Comparison of ENCODE assay signal across 9 cellular contexts in genomic region chr17:61157246-61157887, GRCh38.
DNase-seq lines count a peak whose midpoint lies in the region; ATAC-seq and TF ChIP-seq lines count a peak whose summit lies in the region.
"Had no signal": no experiment of that assay in that cellular context is flagged by ENCODE, and none has a peak within 500 bp of the region (broad histone marks: within the 10 kb centered on the region; RNA-seq: fewer than 3 reads in every experiment).

No MANE protein-coding gene starts in this region.

- H3K4me1 ChIP-seq in adipocyte (ENCODE audit: control insufficient read depth, insufficient read depth, low read length), result peaks cover 29% of the 10 kb centered on the region

- ATAC-seq in left lobe of liver, result peak; percentile 26
- no peak for ATAC-seq in GM21786 (IDR thresholded peaks at IDR 0.05; ENCODE audit: unreplicated experiment)
- ATAC-seq: activated CD4-positive, alpha-beta T cell treated with anti-CD3 and anti-CD28 coated beads for 36 hours had no signal

- H3K27me3 ChIP-seq in adipocyte (replicated peaks; ENCODE audit: control insufficient read depth, insufficient read depth, low read length), result no peaks in the 10 kb centered on the region

- peak; percentile 44 for DNase-seq in AG10803 (ENCODE audit: low read depth)
- peak; percentile 67 for DNase-seq in NCI-H1105 (lab: John Stamatoyannopoulos, UW)
- peak; percentile 81 for DNase-seq in adipocyte (ENCODE audit: low read depth)
- DNase-seq in left lobe of liver (ENCODE audit: low spot score), result no peak
- no peak for DNase-seq in activated CD4-positive, CD25-positive, alpha-beta regulatory T cell (lab: John Stamatoyannopoulos, UW)
- DNase-seq in UCSD-AML1 (lab: John Stamatoyannopoulos, UW; ENCODE audit: unreplicated experiment), result no peak
- no peak for DNase-seq in Kasumi-1 (lab: John Stamatoyannopoulos, UW)
- DNase-seq: activated CD4-positive, alpha-beta T cell treated with anti-CD3 and anti-CD28 coated beads for 36 hours had no signal

- H3K4me3 ChIP-seq in AG10803 (ENCODE audit: low read length) (peak overlapping the region; percentile 20; the same call in 1 of the 2 replicates), adipocyte (ENCODE audit: low read length) (peak overlapping the region; percentile 68)

- no peaks in the 10 kb centered on the region for H3K9me3 ChIP-seq in adipocyte (ENCODE audit: control insufficient read depth, low read length)

- peak; percentile 26 for TF ChIP-seq CTCF in AG10803 (conservative IDR thresholded peaks at IDR 0.05; ENCODE audit: low read length)

- no peaks in the 10 kb centered on the region for H3K36me3 ChIP-seq in adipocyte (ENCODE audit: control insufficient read depth, insufficient read depth, low read length, severe bottlenecking)

- H3K9ac ChIP-seq in adipocyte (ENCODE audit: low read length), result peak overlapping the region; percentile 63

Comparison
In these comparisons a context has a peak if more than half of its experiments do, and no peak if none do; other contexts are left out.
1. DNase-seq: peak in AG10803 (single experiment), NCI-H1105 (single experiment) and adipocyte (single experiment); none in left lobe of liver (single experiment), activated CD4-positive, CD25-positive, alpha-beta regulatory T cell (0 of 4), UCSD-AML1 (single experiment) and Kasumi-1 (0 of 2).